In genomic region chr3:64687381-64687780, GRCh38 we compare ENCODE assay signal across 9 cellular contexts. TPM values are rescaled to one million over a fixed set of nuclear protein-coding genes. Genes with fewer than 3 reads are reported as not detected.
A peak's percentile ranks its signal among the peaks of the same experiment; 100 is the strongest.
DNase-seq lines count a peak whose midpoint lies in the region; ATAC-seq, FAIRE-seq and TF ChIP-seq lines count a peak whose summit lies in the region.
"Had no signal": no experiment of that assay in that cellular context is flagged by ENCODE, and none has a peak within 500 bp of the region (broad histone marks: within the 10 kb centered on the region; RNA-seq: fewer than 3 reads in every experiment).

No MANE protein-coding gene starts in this region.

- H2BK5ac ChIP-seq in H1 (ENCODE audit: low read depth, low read length) = no peak overlapping the region

- H3K4me3 ChIP-seq in HUES64 (ENCODE audit: low read length) = peak overlapping the region; percentile 62
- H3K4me3 ChIP-seq in H1 (ENCODE audit: extremely low read depth in 1 of 4, insufficient read depth in 2 of 4, low read depth in 3 of 4, low read length in 4 of 4) = peak overlapping the region; percentile 64 to 78 (median 68); a peak in 6 of 8 replicates
- peak overlapping the region; percentile 70 for H3K4me3 ChIP-seq in lower lobe of right lung
- H3K4me3 ChIP-seq in subcutaneous abdominal adipose tissue (ENCODE audit: low read depth in 1 of 5, low read length in 5 of 5) = peak overlapping the region; percentile 92 to 98 (median 93)

- TF ChIP-seq POLR2A in H1 (IDR thresholded peaks at IDR 0.05; ENCODE audit: control extremely low read depth in 1 of 2, low read depth in 2 of 2, low read length in 2 of 2) = no peak

- ATAC-seq in lower lobe of right lung (peak; percentile 18 to 20), HG02885 (IDR thresholded peaks at IDR 0.05; ENCODE audit: poor library complexity, unreplicated experiment) (no peak)

- no peak overlapping the region for H4K8ac ChIP-seq in H1 (ENCODE audit: extremely low read depth, insufficient read depth, low read length)

- no peak overlapping the region for H2BK15ac ChIP-seq in H1 (ENCODE audit: low read length)

- H3K4me1 ChIP-seq in HUES64 (ENCODE audit: insufficient read depth, low read length) = peaks cover 49% of the 10 kb centered on the region
- peaks cover 6 to 22% (median 14%) of the 10 kb centered on the region in 4 experiments for H3K4me1 ChIP-seq in H1 (replicated peaks in 1 of 4; ENCODE audit: control insufficient read depth in 3 of 4, insufficient read depth in 4 of 4, low read length in 3 of 4)
- no peaks in the 10 kb centered on the region for H3K4me1 ChIP-seq in lower lobe of right lung
- H3K4me1 ChIP-seq in subcutaneous abdominal adipose tissue (ENCODE audit: control insufficient read depth in 5 of 5, insufficient read depth in 5 of 5, low read length in 5 of 5) = peaks cover 2 to 46% (median 39%) of the 10 kb centered on the region in 5 donors

- H3K9ac ChIP-seq in HUES64 (ENCODE audit: low read depth, low read length) (no peak overlapping the region), H1 (replicated peaks in 1 of 4; ENCODE audit: extremely low read depth in 1 of 4, low read depth in 3 of 4, low read length in 3 of 4) (no peak overlapping the region), subcutaneous abdominal adipose tissue (ENCODE audit: low read length in 5 of 5) (peak overlapping the region; percentile 79 to 94 (median 88))

- H2BK120ac ChIP-seq in H1 (replicated peaks; ENCODE audit: low read depth, low read length) = no peak overlapping the region

- H4K91ac ChIP-seq in H1 (replicated peaks; ENCODE audit: insufficient read length, low read length) = no peak overlapping the region

- H3K79me1 ChIP-seq in H1 (ENCODE audit: low read depth, low read length) = no peaks in the 10 kb centered on the region

- peak overlapping the region; percentile 90 to 97 for H3K4me2 ChIP-seq in H1 (ENCODE audit: insufficient read depth in 1 of 2, low read depth in 2 of 2, low read length in 2 of 2)

- H2BK20ac ChIP-seq in H1 (ENCODE audit: low read length) = no peak overlapping the region

- H4K5ac ChIP-seq in H1 (ENCODE audit: insufficient read length, low read depth, low read length) = no peak overlapping the region

- WGBS in HUES64 = under 1% methylated on average over 36 of the region's 37 CpGs
- WGBS in H1 (ENCODE audit: extremely low coverage in 1 of 2, insufficient coverage in 1 of 2, insufficient read length in 1 of 2, insufficient replicate concordance in 2 of 2, low coverage in 1 of 2, low lambda C conversion rate in 2 of 2, missing lambda C conversion rate in 1 of 2), 2 experiments = 1% methylated on average over 14 of the region's 37 CpGs; no CpG with 5 or more reads in 1 of the 2 experiments

- H3K18ac ChIP-seq in H1 (ENCODE audit: extremely low read depth, low read length) = no peak overlapping the region

- H3K79me2 ChIP-seq in H1 (ENCODE audit: control insufficient read depth in 1 of 2, insufficient read depth in 2 of 2, low read length in 2 of 2) = no peaks in the 10 kb centered on the region

- no peak overlapping the region for H2AK5ac ChIP-seq in H1 (ENCODE audit: low read depth, low read length)

- peak in 1 of 2 experiments; percentile 81 for DNase-seq in H1 (ENCODE audit: low read depth in 1 of 2, low spot score in 2 of 2)
- no peak for DNase-seq in lower lobe of right lung
- DNase-seq in NCI-H82 (lab: John Stamatoyannopoulos, UW) = no peak
- no peak for DNase-seq in superior temporal gyrus (ENCODE audit: extremely low spot score)
- DNase-seq in activated CD8-positive, alpha-beta memory T cell treated with anti-CD3 and anti-CD28 coated beads, Interleukin-2, amount 50 U/mL, for 48 hours = no peak

- POLR2A ChIA-PET in H1 (lab: Charles Lee; ENCODE audit: partially characterized antibody) = no interaction called here

- H3K56ac ChIP-seq in H1 (replicated peaks; ENCODE audit: insufficient read length, low read depth, low read length) = no peak overlapping the region

- H3K27me3 ChIP-seq in HUES64 (ENCODE audit: insufficient read depth, low read length) (peaks cover 80% of the 10 kb centered on the region), H1 (replicated peaks in 1 of 4; ENCODE audit: control insufficient read depth in 3 of 4, extremely low read depth in 1 of 4, insufficient read depth in 3 of 4, low read length in 3 of 4) (peaks cover 27 to 66% (median 55%) of the 10 kb centered on the region in 4 experiments), lower lobe of right lung (ENCODE audit: low read depth) (no peaks in the 10 kb centered on the region), subcutaneous abdominal adipose tissue (ENCODE audit: control insufficient read depth in 5 of 5, insufficient read depth in 4 of 5, low read length in 5 of 5) (no peaks in the 10 kb centered on the region)

- CTCF ChIA-PET in H1 (lab: Charles Lee; ENCODE audit: partially characterized antibody) = interaction anchor here (0.7 kb wide), 1 partner anchor 114 kb away, joined by 3 read pairs; no protein-coding TSS in a partner anchor

- intact Hi-C loops in lower lobe of right lung (cut with DNase I) = no loop called here

- no peak overlapping the region for H2AFZ ChIP-seq in H1 (ENCODE audit: low read length)

- H3K36me3 ChIP-seq in HUES64 (ENCODE audit: insufficient read depth, low read length) = no peaks in the 10 kb centered on the region; the same call in 1 of the 2 replicates
- no peaks in the 10 kb centered on the region for H3K36me3 ChIP-seq in H1 (ENCODE audit: control insufficient read depth in 2 of 4, insufficient read depth in 4 of 4, low read length in 3 of 4)
- H3K36me3 ChIP-seq in lower lobe of right lung = no peaks in the 10 kb centered on the region
- peaks cover 0 to 5% (median 0%) of the 10 kb centered on the region in 5 donors for H3K36me3 ChIP-seq in subcutaneous abdominal adipose tissue (ENCODE audit: control insufficient read depth in 5 of 5, insufficient read depth in 5 of 5, low read length in 5 of 5)

- H3K9me3 ChIP-seq in HUES64 (ENCODE audit: insufficient read depth, low read depth, low read length) = no peaks in the 10 kb centered on the region
- H3K9me3 ChIP-seq in H1 (ENCODE audit: insufficient read depth in 2 of 2, low read depth in 1 of 2, low read length in 1 of 2) = no peaks in the 10 kb centered on the region
- H3K9me3 ChIP-seq in lower lobe of right lung = no peaks in the 10 kb centered on the region
- H3K9me3 ChIP-seq in subcutaneous abdominal adipose tissue (ENCODE audit: control insufficient read depth in 5 of 5, low read length in 5 of 5) = no peaks in the 10 kb centered on the region

- H3K14ac ChIP-seq in H1 (ENCODE audit: insufficient read length) = no peak overlapping the region

- no peak overlapping the region for H3K4ac ChIP-seq in H1 (replicated peaks; ENCODE audit: insufficient read length, low read depth, low read length)

- H3K27ac ChIP-seq in HUES64 (ENCODE audit: low read depth, low read length) (no peak overlapping the region), H1 (ENCODE audit: low read depth, low read length) (no peak overlapping the region), lower lobe of right lung (peak overlapping the region; percentile 95), subcutaneous abdominal adipose tissue (ENCODE audit: low read depth, low read length) (peak overlapping the region; percentile 97)

- TF ChIP-seq RAD21 in H1 (IDR thresholded peaks at IDR 0.05 in 1 of 2, conservative IDR thresholded peaks at IDR 0.05 in 1 of 2; ENCODE audit: low read depth in 2 of 2, low read length in 2 of 2) = no peak

- TF ChIP-seq EP300 in H1 (IDR thresholded peaks at IDR 0.05; ENCODE audit: borderline replicate concordance in 1 of 2, low read depth in 2 of 2, low read length in 2 of 2) = no peak

- no peak for FAIRE-seq in H1 (lab: Jason Lieb, UNC)

- TF ChIP-seq CTCF in H1 (IDR thresholded peaks at IDR 0.05; ENCODE audit: control extremely low read depth in 1 of 3, insufficient read depth in 1 of 3, low read depth in 1 of 3, low read length in 3 of 3) (no peak), lower lobe of right lung (IDR thresholded peaks at IDR 0.05) (no peak)

- H3K23me2 ChIP-seq in H1 (ENCODE audit: low read depth, low read length) = peaks cover 27% of the 10 kb centered on the region; the same call in 1 of the 2 replicates

- H3K23ac ChIP-seq in H1 (ENCODE audit: insufficient read length) = no peak overlapping the region

- peaks cover 0 to 2% of the 10 kb centered on the region in 2 experiments for H4K20me1 ChIP-seq in H1 (replicated peaks in 1 of 2; ENCODE audit: control insufficient read depth in 1 of 2, insufficient read depth in 2 of 2, low read length in 2 of 2)

- H2BK12ac ChIP-seq in H1 (ENCODE audit: low read depth, low read length) = no peak overlapping the region

TF ChIP-seq in H1, 55 proteins besides CTCF, POLR2A, EP300 and RAD21:
- no peak for TF ChIP-seq KDM5A (IDR thresholded peaks at IDR 0.05; ENCODE audit: low read length)
- no peak for TF ChIP-seq EZH2 (IDR thresholded peaks at IDR 0.05; ENCODE audit: low read depth, low read length, severe bottlenecking)
- 0 out of 2 replicates have a peak, but pooled peaks have one; percentile 6 for TF ChIP-seq PHF8 (conservative IDR thresholded peaks at IDR 0.05; ENCODE audit: low read depth, low read length)
- peak; percentile 54 for TF ChIP-seq RNF2 (IDR thresholded peaks at IDR 0.05; ENCODE audit: borderline replicate concordance, low read depth, low read length, missing control alignments, poor library complexity, severe bottlenecking)
- TF ChIP-seq KDM4A (IDR thresholded peaks at IDR 0.05; ENCODE audit: low read depth, low read length, severe bottlenecking) = no peak
- no peak for TF ChIP-seq POU5F1 (IDR thresholded peaks at IDR 0.05; ENCODE audit: low read depth, low read length)

RNA-seq across cellular contexts. Expression of gene ADAMTS9, which starts 0.4 kb away (rescaled TPM):
- 4.4 TPM for polyA plus RNA-seq in HUES64 (2013, experiment 1 of 2)
- polyA plus RNA-seq in HUES64 (2013, experiment 2 of 2) = 7.8 TPM
- total RNA-seq in H1 (2021; fragmentation: NEBNext Ultra II Directional; extraction: Animal tissue kit (Norgen Biotek cat#: 25700)) = 0.36 and 0.41 TPM in 2 replicates
- polyA plus RNA-seq in H1 (2011; rRNA removed) = 0.13 and 0.20 TPM in 2 replicates
- 0.27 TPM for polyA plus RNA-seq in H1 (2011; cell fraction: cytosol; rRNA removed)
- polyA plus RNA-seq in H1 (2011; cell fraction: nucleus; rRNA removed) = 0.41 TPM
- polyA plus RNA-seq in H1 (2012, experiment 1 of 2) = 0.32 to 0.50 TPM (median 0.38 TPM) in 4 replicates
- polyA plus RNA-seq in H1 (2012, experiment 2 of 2) = 0.28 TPM
- polyA plus RNA-seq in H1 (2013, experiment 1 of 2) = 0.36 TPM
- 0.29 TPM for polyA plus RNA-seq in H1 (2013, experiment 2 of 2)
- 1.1 and 1.2 TPM in 2 replicates for polyA minus RNA-seq in H1 (2011; rRNA and poly(A)+ RNA removed)
- 1.0 TPM for polyA minus RNA-seq in H1 (2011; cell fraction: cytosol; rRNA and poly(A)+ RNA removed)
- 1.9 TPM for polyA minus RNA-seq in H1 (2011; cell fraction: nucleus; rRNA and poly(A)+ RNA removed)
- 11.7 TPM for total RNA-seq in lower lobe of right lung
- total RNA-seq: activated T-helper 1 cell treated with anti-CD3 and anti-CD28 coated beads, Interleukin-12 subunit alpha, Interleukin-12 subunit beta, Interleukin-2, Interleukin-4 antibody, amounts not matched to agents 30 ng/mL and 10 ng/mL and 1 ng/mL, durations not matched to agents 14 hours and 24 hours and 36 hours had no signal

Comparison
In these comparisons a context has a peak if more than half of its experiments do, and no peak if none do; other contexts are left out.
1. H3K27ac ChIP-seq: peak in lower lobe of right lung (single experiment) and subcutaneous abdominal adipose tissue (single experiment); none in HUES64 (single experiment) and H1 (single experiment).
2. H3K9ac ChIP-seq: peak in subcutaneous abdominal adipose tissue (5 of 5); none in HUES64 (single experiment) and H1 (0 of 4).
3. Peak in every context shown above with its lines, with median percentiles within 50 percentile points of each other: H3K4me3 ChIP-seq.